ENCODE assay signal across 1 cellular context in genomic region chr18:49041677-49042570, GRCh38.
TF ChIP-seq lines count a peak whose summit lies in the region.

No MANE protein-coding gene starts in this region.

TF ChIP-seq in H1, 55 proteins besides CTCF, POLR2A, EP300 and RAD21 (continued from another document):
- TF ChIP-seq CHD7 (IDR thresholded peaks at IDR 0.05; ENCODE audit: insufficient replicate concordance, low read length) (no peak), GABPA (IDR thresholded peaks at IDR 0.05; ENCODE audit: borderline replicate concordance, insufficient read depth, low read length) (no peak), YY1 (IDR thresholded peaks at IDR 0.05; ENCODE audit: low read depth, low read length) (no peak), MAFK (IDR thresholded peaks at IDR 0.05; ENCODE audit: low read depth, low read length) (no peak), KDM4A (IDR thresholded peaks at IDR 0.05; ENCODE audit: low read depth, low read length, severe bottlenecking) (no peak), SUZ12 (IDR thresholded peaks at IDR 0.05; ENCODE audit: low read length) (no peak)
